8 cellular contexts compared by ENCODE assay signal in genomic region chr22:38051900-38052862, GRCh38.
DNase-seq lines count a peak whose midpoint lies in the region; ATAC-seq lines count a peak whose summit lies in the region.

No MANE protein-coding gene starts in this region.

- no peak for ATAC-seq in HG03378 (IDR thresholded peaks at IDR 0.05; ENCODE audit: unreplicated experiment)

- DNase-seq in ELF-1 (ENCODE audit: low read depth, low spot score) (peak; percentile 94), HUDEP-2 (lab: John Stamatoyannopoulos, UW; ENCODE audit: unreplicated experiment in 76 of 76) (peak in 66 of 76 experiments; percentile 7 to 75 (median 47)), medulla oblongata (ENCODE audit: extremely low spot score) (peak; percentile 92)
- peak; percentile 59 for DNase-seq in NK-92 treated with Interleukin-12 subunit alpha and Interleukin-12 subunit beta, amount 100 ng/mL, for 24 hours (lab: John Stamatoyannopoulos, UW)
- DNase-seq in activated CD8-positive, alpha-beta memory T cell treated with anti-CD3 and anti-CD28 coated beads for 1 hour (ENCODE audit: extremely low read depth in 1 of 2, low read depth in 1 of 2), result peak; percentile 60 to 66
- peak; percentile 63 for DNase-seq in effector CD8-positive, alpha-beta T cell (lab: John Stamatoyannopoulos, UW)
- DNase-seq in stimulated activated CD8-positive, alpha-beta memory T cell treated with anti-CD3 and anti-CD28 coated beads, Interleukin-15, amount 100 ng/mL, for 4 hours (ENCODE audit: low read depth in 2 of 2), result peak; percentile 48 to 57
